In the genomic region with DNA sequence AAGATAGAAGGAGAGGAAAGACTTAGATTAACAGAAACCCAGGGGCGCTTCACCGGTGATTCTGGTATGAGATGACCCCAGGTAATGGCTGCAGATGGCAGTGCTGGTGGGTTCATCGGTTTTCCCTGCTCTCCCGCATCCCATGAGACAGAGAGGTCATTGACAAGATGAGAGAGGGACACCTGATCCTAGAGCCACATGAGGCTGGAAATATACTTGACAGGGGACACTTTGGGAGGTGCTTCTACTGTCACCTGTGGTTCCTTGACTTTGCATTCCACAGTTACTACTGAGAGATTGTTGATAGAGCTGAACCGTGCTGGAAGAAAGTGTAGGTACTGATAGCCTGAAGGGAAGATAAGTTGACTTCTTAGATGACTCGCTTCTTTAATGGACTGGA, we compare ENCODE assay signal across 3 cellular contexts.
"Had no signal": no experiment of that assay in that cellular context is flagged by ENCODE, and none has a peak within 500 bp of the region (broad histone marks: within the 10 kb centered on the region; RNA-seq: fewer than 3 reads in every experiment).

No MANE protein-coding gene starts in this region.

- DNase-seq: GDM1, GF-D8 had no signal

- H3K4me3 ChIP-seq: GM12878 had no signal
